9 cellular contexts compared by ENCODE assay signal in the genomic region with DNA sequence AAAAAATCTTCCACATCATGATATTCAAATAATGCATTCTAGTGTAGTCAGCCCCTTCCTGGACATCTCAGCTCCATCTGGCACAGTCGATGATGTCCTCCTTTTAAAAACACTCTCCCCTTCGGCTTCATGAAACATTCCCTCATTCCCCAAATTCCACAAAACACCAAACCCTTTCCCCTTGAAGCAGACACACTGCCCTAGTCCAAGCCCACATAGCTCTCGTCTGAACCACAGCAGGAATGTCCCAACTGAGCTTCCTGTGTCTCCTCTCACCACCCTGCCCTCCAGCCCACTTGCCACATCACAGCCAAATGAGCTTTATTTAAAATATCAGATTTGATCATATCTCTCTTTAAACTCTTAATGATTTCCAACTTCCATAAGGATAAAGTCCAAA.
DNase-seq lines count a peak whose midpoint lies in the region; ATAC-seq, FAIRE-seq and TF ChIP-seq lines count a peak whose summit lies in the region.
"Had no signal": no experiment of that assay in that cellular context is flagged by ENCODE, and none has a peak within 500 bp of the region (broad histone marks: within the 10 kb centered on the region; RNA-seq: fewer than 3 reads in every experiment).

No MANE protein-coding gene starts in this region.

- H3K79me2 ChIP-seq in keratinocyte (ENCODE audit: control insufficient read depth, insufficient read depth, low read length), result no peaks in the 10 kb centered on the region

- peak overlapping the region; percentile 41 for H3K4me2 ChIP-seq in keratinocyte (ENCODE audit: control insufficient read depth, extremely low read depth, insufficient read depth, low read depth, low read length)

- peak overlapping the region; percentile 55 for H2AFZ ChIP-seq in keratinocyte (ENCODE audit: control insufficient read depth, low read length)

- in situ Hi-C loops in astrocyte of the cerebellum (cut with HindIII; ENCODE audit: low sequenced_read_pairs), result no loop called here

- no peak for FAIRE-seq in keratinocyte (lab: Jason Lieb, UNC)

- peaks cover 0 to 8% of the 10 kb centered on the region in 2 donors for H3K9me3 Mint-ChIP-seq in activated naive CD4-positive, alpha-beta T cell treated with anti-CD3 and anti-CD28 coated beads, Interleukin-2, amount 50 U/mL, for 72 hours

- H3K36me3 ChIP-seq in keratinocyte (ENCODE audit: control insufficient read depth in 2 of 2, extremely low read depth in 1 of 2, insufficient read depth in 2 of 2, low read length in 2 of 2), result no peaks in the 10 kb centered on the region

- peaks cover 51% of the 10 kb centered on the region for H3K4me1 ChIP-seq in keratinocyte (ENCODE audit: control insufficient read depth, extremely low read depth, insufficient read depth, low read length)

- no peaks in the 10 kb centered on the region for H3K9me3 ChIP-seq in keratinocyte (ENCODE audit: control insufficient read depth, low read depth, low read length)

- H3K9me1 ChIP-seq in keratinocyte (ENCODE audit: control insufficient read depth, extremely low read depth, insufficient read depth, low read length), result no peaks in the 10 kb centered on the region

- dilution Hi-C loops in keratinocyte (cut with MboI; ENCODE audit: extremely low pct_ligation_motif_present, low sequenced_read_pairs), result no loop called here

- no peaks in the 10 kb centered on the region for H4K20me1 ChIP-seq in keratinocyte (ENCODE audit: control insufficient read depth, extremely low read depth, insufficient read depth, low read length)

- H3K27me3 ChIP-seq in keratinocyte (ENCODE audit: control insufficient read depth, extremely low read depth, insufficient read depth, low read length), result no peaks in the 10 kb centered on the region

- ATAC-seq in activated naive CD4-positive, alpha-beta T cell treated with anti-CD3 and anti-CD28 coated beads, Interleukin-2, amount 50 U/mL, for 72 hours, result no peak

- peak; percentile 83 for DNase-seq in A172 (ENCODE audit: low spot score)
- DNase-seq in HK-2 (ENCODE audit: unreplicated experiment), result peak; percentile 25
- peak; percentile 92 for DNase-seq in astrocyte of the cerebellum (ENCODE audit: low read depth)
- peak; percentile 60 for DNase-seq in keratinocyte (ENCODE audit: low read depth, low spot score)
- no peak for DNase-seq in activated naive CD4-positive, alpha-beta T cell treated with anti-CD3 and anti-CD28 coated beads, Interleukin-2, amount 50 U/mL, for 72 hours (ENCODE audit: low spot score in 2 of 2)
- no peak for DNase-seq in activated T-cell treated with anti-CD3 and anti-CD28 coated beads, Interleukin-2, amount 50 U/mL, for 1 hour
- DNase-seq in germinal center (ENCODE audit: low spot score), result no peak
- no peak for DNase-seq in NCI-H2081 treated with DMSO at 0.1 percent for 48 hours (lab: John Stamatoyannopoulos, UW)
- DNase-seq: stimulated activated CD4-positive, alpha-beta T cell treated with anti-CD3 and anti-CD28 coated beads, Interleukin-4, amount 100 ng/mL, for 24 hours had no signal

- no peak for TF ChIP-seq CTCF in astrocyte of the cerebellum (IDR thresholded peaks at IDR 0.05; ENCODE audit: low read depth, low read length, missing control alignments)
- no peak for TF ChIP-seq CTCF in keratinocyte (optimal IDR thresholded peaks at IDR 0.05 in 1 of 3, IDR thresholded peaks at IDR 0.05 in 1 of 3, conservative IDR thresholded peaks at IDR 0.05 in 1 of 3; ENCODE audit: extremely low read depth in 1 of 3, insufficient read depth in 2 of 3, low read length in 3 of 3)

- H3K4me3 ChIP-seq in astrocyte of the cerebellum (ENCODE audit: low read depth, low read length) (no peak overlapping the region), keratinocyte (ENCODE audit: control insufficient read depth in 2 of 3, extremely low read depth in 1 of 3, insufficient read depth in 2 of 3, low read depth in 1 of 3, low read length in 3 of 3) (no peak overlapping the region)

- peak overlapping the region in 1 of 2 donors; percentile 31 for H3K27ac Mint-ChIP-seq in activated naive CD4-positive, alpha-beta T cell treated with anti-CD3 and anti-CD28 coated beads, Interleukin-2, amount 50 U/mL, for 72 hours

- H3K9ac ChIP-seq in keratinocyte (ENCODE audit: control insufficient read depth, extremely low read depth, insufficient read depth, low read length), result no peak overlapping the region

- H3K27ac ChIP-seq in keratinocyte (ENCODE audit: control insufficient read depth, insufficient read depth, low read length), result peak overlapping the region; percentile 57

- H3K36me3 Mint-ChIP-seq in activated naive CD4-positive, alpha-beta T cell treated with anti-CD3 and anti-CD28 coated beads, Interleukin-2, amount 50 U/mL, for 72 hours, result peaks cover 0 to 14% of the 10 kb centered on the region in 2 donors

Comparison
In these comparisons a context has a peak if more than half of its experiments do, and no peak if none do; other contexts are left out.
1. DNase-seq: peak in A172 (single experiment), HK-2 (single experiment), astrocyte of the cerebellum (single experiment) and keratinocyte (single experiment); none in activated naive CD4-positive, alpha-beta T cell treated with anti-CD3 and anti-CD28 coated beads, Interleukin-2, amount 50 U/mL, for 72 hours (0 of 2), activated T-cell treated with anti-CD3 and anti-CD28 coated beads, Interleukin-2, amount 50 U/mL, for 1 hour (single experiment), germinal center (single experiment) and NCI-H2081 treated with DMSO at 0.1 percent for 48 hours (single experiment).